Comparison of ENCODE assay signal across 1 cellular context in genomic region chr1:23865543-23865930, GRCh38.
TF ChIP-seq lines count a peak whose summit lies in the region.

No MANE protein-coding gene starts in this region.

TF ChIP-seq in IMR-90, 13 proteins besides CTCF, POLR2A, EP300 and RAD21:
- no peak for TF ChIP-seq NFE2L2 (IDR thresholded peaks at IDR 0.05; ENCODE audit: low read depth, low read length)
- no peak for TF ChIP-seq MAZ (IDR thresholded peaks at IDR 0.05; ENCODE audit: borderline replicate concordance, low read depth, low read length)
- TF ChIP-seq FOS (IDR thresholded peaks at IDR 0.05; ENCODE audit: low read depth, low read length): no peak
- TF ChIP-seq MXI1 (IDR thresholded peaks at IDR 0.05; ENCODE audit: borderline replicate concordance, low read depth, low read length): no peak
- TF ChIP-seq MAFK (IDR thresholded peaks at IDR 0.05; ENCODE audit: low read depth, low read length): no peak
- no peak for TF ChIP-seq BHLHE40 (IDR thresholded peaks at IDR 0.05; ENCODE audit: low read depth, low read length)
- no peak for TF ChIP-seq RCOR1 (IDR thresholded peaks at IDR 0.05; ENCODE audit: insufficient replicate concordance, low read length)
- TF ChIP-seq SMC3 (IDR thresholded peaks at IDR 0.05; ENCODE audit: low read depth, low read length): no peak
- TF ChIP-seq CHD1 (IDR thresholded peaks at IDR 0.05; ENCODE audit: low read depth, low read length): no peak
